Comparison of ENCODE assay signal across 8 cellular contexts in the genomic region with DNA sequence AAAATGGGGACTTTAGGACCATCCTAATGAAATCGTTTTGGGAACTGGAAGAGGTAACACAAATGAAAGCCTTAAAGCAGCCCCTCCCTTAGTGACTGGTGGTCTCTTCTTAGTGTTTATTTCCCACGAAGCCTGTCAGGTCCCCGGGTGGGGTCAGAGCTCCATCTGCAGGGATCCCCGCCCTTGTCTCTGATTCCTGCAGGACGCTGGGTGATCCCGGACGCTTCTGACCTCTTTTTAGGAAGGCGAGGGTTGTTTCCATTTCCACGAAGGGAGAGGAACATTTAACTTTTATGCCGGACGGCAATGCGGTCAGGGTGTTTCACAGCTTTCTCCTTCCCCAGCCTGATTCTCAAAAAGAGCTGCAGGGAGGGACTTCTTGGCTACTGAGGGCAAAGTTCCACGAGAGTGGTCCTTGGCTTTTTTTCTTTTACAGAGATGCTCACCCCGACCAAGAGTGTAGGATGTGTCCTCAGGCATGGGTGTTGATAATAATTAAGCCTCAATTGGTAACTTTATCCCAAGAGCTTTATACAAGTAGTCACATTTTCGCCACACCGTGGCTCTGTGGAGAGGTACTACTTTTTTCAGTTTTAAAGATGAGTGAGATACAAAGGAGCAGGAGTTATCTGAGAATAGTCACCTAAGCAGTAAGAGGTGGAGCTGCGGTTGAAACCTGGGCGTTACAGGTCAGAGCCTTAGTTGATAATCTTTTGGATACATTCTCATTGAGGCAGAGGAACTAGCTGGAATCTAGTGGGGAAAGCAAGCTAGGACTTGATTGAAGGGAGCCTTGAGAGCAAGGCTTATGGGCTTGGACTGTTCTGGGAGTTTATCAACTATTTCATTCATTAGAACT. TPM values are rescaled to one million over a fixed set of nuclear protein-coding genes. Genes with fewer than 3 reads are reported as not detected.
A peak's percentile ranks its signal among the peaks of the same experiment; 100 is the strongest.
DNase-seq lines count a peak whose midpoint lies in the region; ATAC-seq, FAIRE-seq and TF ChIP-seq lines count a peak whose summit lies in the region.

No MANE protein-coding gene starts in this region.

- BruUV-seq in MCF 10A (replicated peaks; lab: Mats Ljungman, UMichigan) (no TSS peak), HepG2 (replicated peaks; lab: Mats Ljungman, UMichigan) (TSS peak; percentile 68)

- H3K9me3 Mint-ChIP-seq in CD4-positive, CD25-positive, alpha-beta regulatory T cell: peaks cover 8 to 32% (median 16%) of the 10 kb centered on the region in 7 donors
- H3K9me3 Mint-ChIP-seq in MCF 10A (ENCODE audit: unreplicated experiment): peaks cover 23% of the 10 kb centered on the region

- WGBS in HepG2 (ENCODE audit: low lambda C conversion rate): 9% methylated on average over 18 of the region's 18 CpGs
- WGBS in testis, 2 donors: 14% methylated on average over 18 of the region's 18 CpGs

- H3K4me2 ChIP-seq in HepG2 (ENCODE audit: low read depth, low read length): peak overlapping the region; percentile 91

- no peak for TF ChIP-seq EP300 in HepG2 (IDR thresholded peaks at IDR 0.05; ENCODE audit: low read depth in 2 of 2, low read length in 2 of 2)
- TF ChIP-seq EP300 in HepG2 (CRISPR knock-in tag; IDR thresholded peaks at IDR 0.05; ENCODE audit: borderline replicate concordance): no peak

- peaks cover 9 to 15% of the 10 kb centered on the region in 2 experiments for H3K9me3 ChIP-seq in CD4-positive, CD25-positive, alpha-beta regulatory T cell (ENCODE audit: control insufficient read depth in 2 of 2, low read length in 2 of 2)
- H3K9me3 ChIP-seq in HUES6 (ENCODE audit: control insufficient read depth, insufficient read depth, low read depth, low read length) (no peaks in the 10 kb centered on the region), HepG2 (ENCODE audit: low read length) (no peaks in the 10 kb centered on the region), testis (no peaks in the 10 kb centered on the region)

- peak in 1 of 3 donors; percentile 7 for DNase-seq in CD4-positive, CD25-positive, alpha-beta regulatory T cell
- DNase-seq in MCF 10A (ENCODE audit: unreplicated experiment): peak; percentile 6
- no peak for DNase-seq in HepG2 (ENCODE audit: low spot score)
- no peak for DNase-seq in testis
- DNase-seq in H4 (ENCODE audit: low spot score): no peak
- DNase-seq in NCI-H446 treated with DMSO at 0.1 percent for 48 hours (lab: John Stamatoyannopoulos, UW): no peak
- DNase-seq in NCI-H226: no peak

- H3K4me1 ChIP-seq in CD4-positive, CD25-positive, alpha-beta regulatory T cell (ENCODE audit: control insufficient read depth, insufficient read depth, low read length, poor library complexity, severe bottlenecking): peaks cover 18% of the 10 kb centered on the region
- H3K4me1 ChIP-seq in HUES6 (ENCODE audit: control insufficient read depth, insufficient read depth, low read length) (peaks cover 11% of the 10 kb centered on the region), HepG2 (ENCODE audit: insufficient read depth, low read length) (peaks cover 17% of the 10 kb centered on the region), testis (no peaks in the 10 kb centered on the region)

- peaks cover 14% of the 10 kb centered on the region for H3K27me3 Mint-ChIP-seq in CD4-positive, CD25-positive, alpha-beta regulatory T cell
- no peaks in the 10 kb centered on the region for H3K27me3 Mint-ChIP-seq in MCF 10A (ENCODE audit: insufficient read depth, unreplicated experiment)

- peak overlapping the region; percentile 35 for H3K27ac ChIP-seq in CD4-positive, CD25-positive, alpha-beta regulatory T cell (ENCODE audit: insufficient read depth, low read length, poor library complexity, severe bottlenecking)
- H3K27ac ChIP-seq in HUES6 (ENCODE audit: low read depth, low read length): no peak overlapping the region
- no peak overlapping the region for H3K27ac ChIP-seq in HepG2 (ENCODE audit: extremely low read length, insufficient read depth, low read length)
- H3K27ac ChIP-seq in testis: no peak overlapping the region

- H3K4me3 ChIP-seq in CD4-positive, CD25-positive, alpha-beta regulatory T cell (ENCODE audit: low read depth, low read length): peak overlapping the region; percentile 84
- H3K4me3 ChIP-seq in HUES6 (ENCODE audit: low read depth, low read length): peak overlapping the region; percentile 83
- peak overlapping the region; percentile 70 to 90 (median 83) for H3K4me3 ChIP-seq in HepG2 (replicated peaks in 1 of 3; ENCODE audit: insufficient read depth in 1 of 3, low read depth in 2 of 3, low read length in 3 of 3)
- H3K4me3 ChIP-seq in testis: peak overlapping the region; percentile 59 to 71

- TF ChIP-seq CTCF in MCF 10A (IDR thresholded peaks at IDR 0.05; ENCODE audit: unreplicated experiment) (no peak), HepG2 (CRISPR knock-in tag; IDR thresholded peaks at IDR 0.05) (peak; percentile 48), testis (IDR thresholded peaks at IDR 0.05) (no peak)

- TF ChIP-seq RAD21 in HepG2 (CRISPR knock-in tag; IDR thresholded peaks at IDR 0.05): no peak

- no peak overlapping the region for H3K9ac ChIP-seq in HUES6 (ENCODE audit: low read length)
- H3K9ac ChIP-seq in HepG2 (ENCODE audit: insufficient read depth, low read depth, low read length): peak overlapping the region; percentile 66; the same call in 1 of the 2 replicates

- POLR2A ChIA-PET in MCF 10A (lab: Yijun Ruan, JAX) (interaction anchor here (0.6 to 3.2 kb wide), 14 partner anchors 19 to 545 kb away, joined by 3 to 29 read pairs (median 4); partner anchors contain the start of genes ZNF223, ZNF224, ZNF225 and ZNF226), HepG2 (lab: Yijun Ruan, JAX) (no interaction called here)

- H3K79me2 ChIP-seq in HepG2 (ENCODE audit: insufficient read depth, low read length): no peaks in the 10 kb centered on the region

- H2AFZ ChIP-seq in HepG2 (ENCODE audit: low read length): peak overlapping the region; percentile 90

- peak overlapping the region; percentile 89 to 98 (median 95) for H3K4me3 Mint-ChIP-seq in CD4-positive, CD25-positive, alpha-beta regulatory T cell
- H3K4me3 Mint-ChIP-seq in MCF 10A (ENCODE audit: unreplicated experiment): peak overlapping the region; percentile 83

- H3K27ac Mint-ChIP-seq in CD4-positive, CD25-positive, alpha-beta regulatory T cell: peak overlapping the region; percentile 52 to 93 (median 83)
- H3K27ac Mint-ChIP-seq in MCF 10A (ENCODE audit: low read depth, unreplicated experiment): peak overlapping the region; percentile 84

- in situ Hi-C loops in HepG2 (cut with HindIII; ENCODE audit: extremely low pct_ligation_motif_present, low pct_unique_long_range_greater_than_20kb): no loop called here

- H3K4me1 Mint-ChIP-seq in CD4-positive, CD25-positive, alpha-beta regulatory T cell: peaks cover 14 to 32% (median 26%) of the 10 kb centered on the region in 4 donors
- peaks cover 17% of the 10 kb centered on the region for H3K4me1 Mint-ChIP-seq in MCF 10A (ENCODE audit: insufficient read depth, unreplicated experiment)

- no peak for FAIRE-seq in HepG2 (lab: Jason Lieb, UNC)

- TF ChIP-seq POLR2A in HepG2 (IDR thresholded peaks at IDR 0.05; ENCODE audit: insufficient read depth in 1 of 2, low read depth in 2 of 2, low read length in 2 of 2) (no peak), testis (IDR thresholded peaks at IDR 0.05) (no peak)

- no peaks in the 10 kb centered on the region for H3K36me3 ChIP-seq in CD4-positive, CD25-positive, alpha-beta regulatory T cell (ENCODE audit: control insufficient read depth, insufficient read depth, low read length)
- H3K36me3 ChIP-seq in HUES6 (ENCODE audit: control insufficient read depth, insufficient read depth, low read length) (0 out of 2 replicates have a peak, but pooled peaks cover 5% of the 10 kb centered on the region), HepG2 (replicated peaks in 1 of 2; ENCODE audit: control insufficient read depth in 1 of 2, insufficient read depth in 2 of 2, low read length in 2 of 2) (peaks cover 1 to 3% of the 10 kb centered on the region in 2 experiments; a peak in 2 of 5 replicates), testis (ENCODE audit: low read depth, missing control alignments) (no peaks in the 10 kb centered on the region)

- ATAC-seq in CD4-positive, CD25-positive, alpha-beta regulatory T cell (ENCODE audit: low read depth in 2 of 2): no peak
- ATAC-seq in HepG2: peak; percentile 64

- no peaks in the 10 kb centered on the region for H3K27me3 ChIP-seq in CD4-positive, CD25-positive, alpha-beta regulatory T cell (ENCODE audit: control insufficient read depth, insufficient read depth, low read length)
- peaks cover 6% of the 10 kb centered on the region for H3K27me3 ChIP-seq in HUES6 (ENCODE audit: control insufficient read depth, insufficient read depth, low read length)
- no peaks in the 10 kb centered on the region; a peak in 1 of 5 replicates for H3K27me3 ChIP-seq in HepG2 (ENCODE audit: control insufficient read depth in 1 of 2, insufficient read depth in 2 of 2, low read length in 2 of 2)
- no peaks in the 10 kb centered on the region for H3K27me3 ChIP-seq in testis

- CTCF ChIA-PET in MCF 10A (lab: Yijun Ruan, JAX): interaction anchor here (0.5 to 2.1 kb wide), 5 partner anchors 8 to 240 kb away, joined by 4 to 7 read pairs (median 4); partner anchors contain the start of gene ZNF224
- CTCF ChIA-PET in HepG2 (lab: Yijun Ruan, JAX; ENCODE audit: low intra/inter-chr PET ratio, low total read pairs): no interaction called here

- intact Hi-C loops in MCF 10A (cut with micrococcal nuclease): loop anchor here (1.0 to 2.0 kb wide), 3 partner anchors 22 to 137 kb away; partner anchors contain the start of genes ZNF224, ZNF230 and ZNF45
- intact Hi-C loops in HepG2 (cut with micrococcal nuclease; ENCODE audit: unreplicated experiment): loop anchor here (1.0 to 10.0 kb wide), 3 partner anchors 22 to 118 kb away; partner anchors contain the start of genes ZNF221, ZNF224 and ZNF230
- intact Hi-C loops in testis (cut with DNase I; ENCODE audit: low total_unique reads): no loop called here

- H4K20me1 ChIP-seq in HepG2 (ENCODE audit: insufficient read depth, low read length): no peaks in the 10 kb centered on the region

- H3K36me3 Mint-ChIP-seq in CD4-positive, CD25-positive, alpha-beta regulatory T cell: peaks cover 23% of the 10 kb centered on the region
- H3K36me3 Mint-ChIP-seq in MCF 10A (ENCODE audit: insufficient read depth, unreplicated experiment): peaks cover 11% of the 10 kb centered on the region

RNA-seq across cellular contexts. Expression of gene ZNF284, which starts 0.8 kb away (rescaled TPM):
- 2.3 TPM for total RNA-seq in CD4-positive, CD25-positive, alpha-beta regulatory T cell
- 1 to 10 TPM in 1 of 4 donors, under 1 TPM in 3; 0.56 to 1.1 (median 0.60) TPM for polyA plus RNA-seq in CD4-positive, CD25-positive, alpha-beta regulatory T cell
- total RNA-seq in MCF 10A (2022): 2.5 and 3.8 TPM in 2 replicates
- total RNA-seq in HepG2 (2016; rRNA removed; fragmentation: Illumina TruSeq; extraction: Trizol): 2.3 and 3.2 TPM in 2 replicates
- total RNA-seq in HepG2 (2016; cell fraction: cytosol; rRNA removed; fragmentation: Illumina TruSeq; extraction: Trizol; ENCODE audit: low read depth): 0.20 and 0.44 TPM in 2 replicates
- 2.4 and 2.6 TPM in 2 replicates for total RNA-seq in HepG2 (2016; cell fraction: insoluble cytoplasmic fraction; rRNA removed; fragmentation: Illumina TruSeq; extraction: Trizol)
- 1.5 and 1.7 TPM in 2 replicates for total RNA-seq in HepG2 (2016; cell fraction: membrane; rRNA removed; fragmentation: Illumina TruSeq; extraction: Trizol)
- 2.0 and 2.3 TPM in 2 replicates for total RNA-seq in HepG2 (2016; cell fraction: nucleus; rRNA removed; fragmentation: Illumina TruSeq; extraction: Trizol)
- polyA plus RNA-seq in HepG2 (2011; rRNA removed): 1.2 and 1.7 TPM in 2 replicates
- 0.55 and 0.69 TPM in 2 replicates for polyA plus RNA-seq in HepG2 (2011; cell fraction: cytosol; rRNA removed)
- 1.4 and 2.5 TPM in 2 replicates for polyA plus RNA-seq in HepG2 (2011; cell fraction: nucleus; rRNA removed)
- 1.2 and 1.4 TPM in 2 replicates for polyA plus RNA-seq in HepG2 (2012)
- 0.06 and 0.10 TPM in 2 replicates for polyA plus RNA-seq in HepG2 (2016; cell fraction: cytosol; fragmentation: Illumina TruSeq; extraction: Trizol; ENCODE audit: low read depth)
- 0.89 and 1.1 TPM in 2 replicates for polyA plus RNA-seq in HepG2 (2016; cell fraction: insoluble cytoplasmic fraction; fragmentation: Illumina TruSeq; extraction: Trizol; ENCODE audit: low read depth)
- 0.27 and 0.30 TPM in 2 replicates for polyA plus RNA-seq in HepG2 (2016; cell fraction: membrane; fragmentation: Illumina TruSeq; extraction: Trizol; ENCODE audit: low read depth)
- polyA plus RNA-seq in HepG2 (2016; cell fraction: nucleus; fragmentation: Illumina TruSeq; extraction: Trizol; ENCODE audit: insufficient read depth, low read depth): 4.6 and 4.8 TPM in 2 replicates
- 0.46 and 1.2 TPM in 2 replicates for polyA minus RNA-seq in HepG2 (2011; rRNA and poly(A)+ RNA removed; ENCODE audit: low replicate concordance)
- 0.70 and 1.4 TPM in 2 replicates for polyA minus RNA-seq in HepG2 (2011; cell fraction: cytosol; rRNA and poly(A)+ RNA removed)
- polyA minus RNA-seq in HepG2 (2011; cell fraction: nucleus; rRNA and poly(A)+ RNA removed): 1.8 and 2.2 TPM in 2 replicates
- total RNA-seq in testis: 1 to 10 TPM; 1.0 to 1.5 TPM
- 0.96 TPM for polyA plus RNA-seq in testis (ENCODE audit: insufficient read depth, low read depth, low replicate concordance)
- total RNA-seq in H4 (2014; rRNA removed; shearing (Covaris generic)): 1.1 and 1.8 TPM in 2 replicates

RNA-seq across cellular contexts. Expression of gene ZNF223, which starts 20.9 kb away (rescaled TPM):
- total RNA-seq in CD4-positive, CD25-positive, alpha-beta regulatory T cell: 1.4 TPM
- 1 to 10 TPM in 2 of 4 donors, under 1 TPM in 2; 0.68 to 3.1 (median 1.8) TPM for polyA plus RNA-seq in CD4-positive, CD25-positive, alpha-beta regulatory T cell
- total RNA-seq in MCF 10A (2022) (0.56 and 0.59 TPM in 2 replicates), HepG2 (2016; rRNA removed; fragmentation: Illumina TruSeq; extraction: Trizol) (4.8 and 5.6 TPM in 2 replicates), testis (1 to 10 TPM; 4.5 to 4.8 TPM)
- 0.61 and 0.79 TPM in 2 replicates for total RNA-seq in HepG2 (2016; cell fraction: cytosol; rRNA removed; fragmentation: Illumina TruSeq; extraction: Trizol; ENCODE audit: low read depth)
- total RNA-seq in HepG2 (2016; cell fraction: insoluble cytoplasmic fraction; rRNA removed; fragmentation: Illumina TruSeq; extraction: Trizol): 4.7 and 7.0 TPM in 2 replicates
- total RNA-seq in HepG2 (2016; cell fraction: membrane; rRNA removed; fragmentation: Illumina TruSeq; extraction: Trizol): 2.3 and 3.2 TPM in 2 replicates
- total RNA-seq in HepG2 (2016; cell fraction: nucleus; rRNA removed; fragmentation: Illumina TruSeq; extraction: Trizol): 4.8 and 4.9 TPM in 2 replicates
- polyA plus RNA-seq in HepG2 (2011; rRNA removed) (2.0 and 2.2 TPM in 2 replicates), testis (ENCODE audit: insufficient read depth, low read depth, low replicate concordance) (6.1 TPM)
- 0.64 and 1.9 TPM in 2 replicates for polyA plus RNA-seq in HepG2 (2011; cell fraction: cytosol; rRNA removed)
- 2.8 and 3.6 TPM in 2 replicates for polyA plus RNA-seq in HepG2 (2011; cell fraction: nucleus; rRNA removed)
- polyA plus RNA-seq in HepG2 (2012): 2.2 and 2.8 TPM in 2 replicates
- 0.11 and 0.19 TPM in 2 replicates for polyA plus RNA-seq in HepG2 (2016; cell fraction: cytosol; fragmentation: Illumina TruSeq; extraction: Trizol; ENCODE audit: low read depth)
- 2.9 and 3.7 TPM in 2 replicates for polyA plus RNA-seq in HepG2 (2016; cell fraction: insoluble cytoplasmic fraction; fragmentation: Illumina TruSeq; extraction: Trizol; ENCODE audit: low read depth)
- 0.66 and 0.68 TPM in 2 replicates for polyA plus RNA-seq in HepG2 (2016; cell fraction: membrane; fragmentation: Illumina TruSeq; extraction: Trizol; ENCODE audit: low read depth)
- polyA plus RNA-seq in HepG2 (2016; cell fraction: nucleus; fragmentation: Illumina TruSeq; extraction: Trizol; ENCODE audit: insufficient read depth, low read depth): 5.2 and 9.6 TPM in 2 replicates
- polyA minus RNA-seq in HepG2 (2011; rRNA and poly(A)+ RNA removed; ENCODE audit: low replicate concordance): 0.87 and 2.0 TPM in 2 replicates
- polyA minus RNA-seq in HepG2 (2011; cell fraction: cytosol; rRNA and poly(A)+ RNA removed): 0.99 and 1.8 TPM in 2 replicates
- 4.5 and 11.2 TPM in 2 replicates for polyA minus RNA-seq in HepG2 (2011; cell fraction: nucleus; rRNA and poly(A)+ RNA removed)
- 4.2 TPM in 2 replicates for total RNA-seq in H4 (2014; rRNA removed; shearing (Covaris generic))

RNA-seq across cellular contexts. Expression of gene ZNF224, which starts 21.4 kb away (rescaled TPM):
- 42.5 TPM for total RNA-seq in CD4-positive, CD25-positive, alpha-beta regulatory T cell
- 10 to 100 TPM in 3 of 4 donors, 1 to 10 TPM in 1; 9.4 to 12.8 (median 11.4) TPM for polyA plus RNA-seq in CD4-positive, CD25-positive, alpha-beta regulatory T cell
- total RNA-seq in MCF 10A (2022): 17.8 and 22.7 TPM in 2 replicates
- 14.0 and 16.1 TPM in 2 replicates for total RNA-seq in HepG2 (2016; rRNA removed; fragmentation: Illumina TruSeq; extraction: Trizol)
- total RNA-seq in HepG2 (2016; cell fraction: cytosol; rRNA removed; fragmentation: Illumina TruSeq; extraction: Trizol; ENCODE audit: low read depth): 1.4 and 2.7 TPM in 2 replicates
- 12.6 and 14.9 TPM in 2 replicates for total RNA-seq in HepG2 (2016; cell fraction: insoluble cytoplasmic fraction; rRNA removed; fragmentation: Illumina TruSeq; extraction: Trizol)
- 5.3 and 6.8 TPM in 2 replicates for total RNA-seq in HepG2 (2016; cell fraction: membrane; rRNA removed; fragmentation: Illumina TruSeq; extraction: Trizol)
- total RNA-seq in HepG2 (2016; cell fraction: nucleus; rRNA removed; fragmentation: Illumina TruSeq; extraction: Trizol): 25.4 and 26.1 TPM in 2 replicates
- 13.0 TPM in 2 replicates for polyA plus RNA-seq in HepG2 (2011; rRNA removed)
- 3.7 and 5.2 TPM in 2 replicates for polyA plus RNA-seq in HepG2 (2011; cell fraction: cytosol; rRNA removed)
- 23.3 and 29.0 TPM in 2 replicates for polyA plus RNA-seq in HepG2 (2011; cell fraction: nucleus; rRNA removed)
- polyA plus RNA-seq in HepG2 (2012): 8.6 and 12.4 TPM in 2 replicates
- 0.21 and 0.29 TPM in 2 replicates for polyA plus RNA-seq in HepG2 (2016; cell fraction: cytosol; fragmentation: Illumina TruSeq; extraction: Trizol; ENCODE audit: low read depth)
- 4.6 and 5.5 TPM in 2 replicates for polyA plus RNA-seq in HepG2 (2016; cell fraction: insoluble cytoplasmic fraction; fragmentation: Illumina TruSeq; extraction: Trizol; ENCODE audit: low read depth)
- 0.48 and 1.4 TPM in 2 replicates for polyA plus RNA-seq in HepG2 (2016; cell fraction: membrane; fragmentation: Illumina TruSeq; extraction: Trizol; ENCODE audit: low read depth)
- 58.1 and 62.2 TPM in 2 replicates for polyA plus RNA-seq in HepG2 (2016; cell fraction: nucleus; fragmentation: Illumina TruSeq; extraction: Trizol; ENCODE audit: insufficient read depth, low read depth)
- 6.4 and 10.4 TPM in 2 replicates for polyA minus RNA-seq in HepG2 (2011; rRNA and poly(A)+ RNA removed; ENCODE audit: low replicate concordance)
- 4.8 and 7.7 TPM in 2 replicates for polyA minus RNA-seq in HepG2 (2011; cell fraction: cytosol; rRNA and poly(A)+ RNA removed)
- 37.5 and 48.6 TPM in 2 replicates for polyA minus RNA-seq in HepG2 (2011; cell fraction: nucleus; rRNA and poly(A)+ RNA removed)
- 10 to 100 TPM; 21.8 to 22.7 TPM for total RNA-seq in testis
- polyA plus RNA-seq in testis (ENCODE audit: insufficient read depth, low read depth, low replicate concordance): 11.3 TPM
- 4.7 and 6.0 TPM in 2 replicates for total RNA-seq in H4 (2014; rRNA removed; shearing (Covaris generic))

RNA-seq across cellular contexts. Expression of gene ZNF225, which starts 40.4 kb away (rescaled TPM):
- 2.3 TPM for total RNA-seq in CD4-positive, CD25-positive, alpha-beta regulatory T cell
- 1 to 10 TPM; 2.1 to 3.9 (median 3.4) TPM for polyA plus RNA-seq in CD4-positive, CD25-positive, alpha-beta regulatory T cell
- total RNA-seq in MCF 10A (2022) (3.6 and 5.7 TPM in 2 replicates), HepG2 (2016; rRNA removed; fragmentation: Illumina TruSeq; extraction: Trizol) (3.3 and 4.6 TPM in 2 replicates), testis (1 to 10 TPM; 5.0 to 7.4 TPM)
- 0.30 and 0.35 TPM in 2 replicates for total RNA-seq in HepG2 (2016; cell fraction: cytosol; rRNA removed; fragmentation: Illumina TruSeq; extraction: Trizol; ENCODE audit: low read depth)
- 4.0 and 4.4 TPM in 2 replicates for total RNA-seq in HepG2 (2016; cell fraction: insoluble cytoplasmic fraction; rRNA removed; fragmentation: Illumina TruSeq; extraction: Trizol)
- 1.7 TPM in 2 replicates for total RNA-seq in HepG2 (2016; cell fraction: membrane; rRNA removed; fragmentation: Illumina TruSeq; extraction: Trizol)
- 4.5 and 4.9 TPM in 2 replicates for total RNA-seq in HepG2 (2016; cell fraction: nucleus; rRNA removed; fragmentation: Illumina TruSeq; extraction: Trizol)
- polyA plus RNA-seq in HepG2 (2011; rRNA removed) (0.87 and 1.1 TPM in 2 replicates), testis (ENCODE audit: insufficient read depth, low read depth, low replicate concordance) (5.1 TPM)
- polyA plus RNA-seq in HepG2 (2011; cell fraction: cytosol; rRNA removed): 0.27 and 0.65 TPM in 2 replicates
- 0.93 and 2.2 TPM in 2 replicates for polyA plus RNA-seq in HepG2 (2011; cell fraction: nucleus; rRNA removed)
- polyA plus RNA-seq in HepG2 (2012): 1.3 and 2.3 TPM in 2 replicates
- 0.10 and 0.15 TPM in 2 replicates for polyA plus RNA-seq in HepG2 (2016; cell fraction: cytosol; fragmentation: Illumina TruSeq; extraction: Trizol; ENCODE audit: low read depth)
- polyA plus RNA-seq in HepG2 (2016; cell fraction: insoluble cytoplasmic fraction; fragmentation: Illumina TruSeq; extraction: Trizol; ENCODE audit: low read depth): 2.3 and 3.0 TPM in 2 replicates
- 0.27 and 0.38 TPM in 2 replicates for polyA plus RNA-seq in HepG2 (2016; cell fraction: membrane; fragmentation: Illumina TruSeq; extraction: Trizol; ENCODE audit: low read depth)
- 4.4 and 5.4 TPM in 2 replicates for polyA plus RNA-seq in HepG2 (2016; cell fraction: nucleus; fragmentation: Illumina TruSeq; extraction: Trizol; ENCODE audit: insufficient read depth, low read depth)
- polyA minus RNA-seq in HepG2 (2011; rRNA and poly(A)+ RNA removed; ENCODE audit: low replicate concordance): 1.2 and 3.2 TPM in 2 replicates
- 1.1 TPM in 2 replicates for polyA minus RNA-seq in HepG2 (2011; cell fraction: cytosol; rRNA and poly(A)+ RNA removed)
- 5.2 and 8.1 TPM in 2 replicates for polyA minus RNA-seq in HepG2 (2011; cell fraction: nucleus; rRNA and poly(A)+ RNA removed)
- 1.7 and 1.8 TPM in 2 replicates for total RNA-seq in H4 (2014; rRNA removed; shearing (Covaris generic))

RNA-seq across cellular contexts. Expression of gene ZNF222, which starts 47.6 kb away (rescaled TPM):
- total RNA-seq in CD4-positive, CD25-positive, alpha-beta regulatory T cell: 5.0 TPM
- polyA plus RNA-seq in CD4-positive, CD25-positive, alpha-beta regulatory T cell: 1 to 10 TPM; 1.9 to 4.9 (median 3.9) TPM
- 3.3 and 4.3 TPM in 2 replicates for total RNA-seq in MCF 10A (2022)
- total RNA-seq in HepG2 (2016; rRNA removed; fragmentation: Illumina TruSeq; extraction: Trizol): 6.1 and 6.2 TPM in 2 replicates
- total RNA-seq in HepG2 (2016; cell fraction: cytosol; rRNA removed; fragmentation: Illumina TruSeq; extraction: Trizol; ENCODE audit: low read depth): 3.1 and 3.3 TPM in 2 replicates
- 6.0 and 7.2 TPM in 2 replicates for total RNA-seq in HepG2 (2016; cell fraction: insoluble cytoplasmic fraction; rRNA removed; fragmentation: Illumina TruSeq; extraction: Trizol)
- 5.8 and 6.4 TPM in 2 replicates for total RNA-seq in HepG2 (2016; cell fraction: membrane; rRNA removed; fragmentation: Illumina TruSeq; extraction: Trizol)
- 3.9 and 4.8 TPM in 2 replicates for total RNA-seq in HepG2 (2016; cell fraction: nucleus; rRNA removed; fragmentation: Illumina TruSeq; extraction: Trizol)
- polyA plus RNA-seq in HepG2 (2011; rRNA removed): 2.2 TPM in 2 replicates
- polyA plus RNA-seq in HepG2 (2011; cell fraction: cytosol; rRNA removed): 1.1 and 3.2 TPM in 2 replicates
- polyA plus RNA-seq in HepG2 (2011; cell fraction: nucleus; rRNA removed): 2.9 and 3.3 TPM in 2 replicates
- 2.9 and 3.4 TPM in 2 replicates for polyA plus RNA-seq in HepG2 (2012)
- polyA plus RNA-seq in HepG2 (2016; cell fraction: cytosol; fragmentation: Illumina TruSeq; extraction: Trizol; ENCODE audit: low read depth): 0.82 and 1.3 TPM in 2 replicates
- polyA plus RNA-seq in HepG2 (2016; cell fraction: insoluble cytoplasmic fraction; fragmentation: Illumina TruSeq; extraction: Trizol; ENCODE audit: low read depth): 4.0 and 4.9 TPM in 2 replicates
- 0.93 and 1.3 TPM in 2 replicates for polyA plus RNA-seq in HepG2 (2016; cell fraction: membrane; fragmentation: Illumina TruSeq; extraction: Trizol; ENCODE audit: low read depth)
- 6.0 and 8.8 TPM in 2 replicates for polyA plus RNA-seq in HepG2 (2016; cell fraction: nucleus; fragmentation: Illumina TruSeq; extraction: Trizol; ENCODE audit: insufficient read depth, low read depth)
- polyA minus RNA-seq in HepG2 (2011; rRNA and poly(A)+ RNA removed; ENCODE audit: low replicate concordance): 1.6 and 3.2 TPM in 2 replicates
- 1.1 and 1.3 TPM in 2 replicates for polyA minus RNA-seq in HepG2 (2011; cell fraction: cytosol; rRNA and poly(A)+ RNA removed)
- polyA minus RNA-seq in HepG2 (2011; cell fraction: nucleus; rRNA and poly(A)+ RNA removed): 4.0 and 7.8 TPM in 2 replicates
- 1 to 10 TPM; 4.2 to 6.5 TPM for total RNA-seq in testis
- 15.4 TPM for polyA plus RNA-seq in testis (ENCODE audit: insufficient read depth, low read depth, low replicate concordance)
- 3.9 and 6.2 TPM in 2 replicates for total RNA-seq in H4 (2014; rRNA removed; shearing (Covaris generic))
